ENCODE assay signal across 8 cellular contexts in genomic region chrX:120749141-120749846, GRCh38.
A peak's percentile ranks its signal among the peaks of the same experiment; 100 is the strongest.
DNase-seq lines count a peak whose midpoint lies in the region; ATAC-seq lines count a peak whose summit lies in the region.

No MANE protein-coding gene starts in this region.

- no peaks in the 10 kb centered on the region for H3K36me3 ChIP-seq in BLaER1

- peak overlapping the region; percentile 62 for H3K4me2 ChIP-seq in BLaER1

- peak overlapping the region; percentile 12; the same call in 1 of the 2 replicates for H3K9ac ChIP-seq in BLaER1

- peaks cover 85% of the 10 kb centered on the region for H3K4me1 ChIP-seq in BLaER1

- H3K9me3 ChIP-seq in BLaER1 = peaks cover 10% of the 10 kb centered on the region

- H3K27me3 ChIP-seq in BLaER1 = no peaks in the 10 kb centered on the region

- DNase-seq in SHP77 (lab: John Stamatoyannopoulos, UW) (peak; percentile 81 to 90), DMS 273 (lab: John Stamatoyannopoulos, UW; ENCODE audit: unreplicated experiment) (no peak), HuH-7.5 (ENCODE audit: low spot score) (no peak), CD1c-positive myeloid dendritic cell (ENCODE audit: extremely low spot score) (no peak)
- DNase-seq in activated CD4-positive, alpha-beta T cell treated with anti-CD3 and anti-CD28 coated beads for 4 hours = no peak

- no peak overlapping the region for H3K4me3 ChIP-seq in BLaER1

- no peaks in the 10 kb centered on the region for H4K20me1 ChIP-seq in BLaER1

- ATAC-seq in GM19397 (IDR thresholded peaks at IDR 0.05; ENCODE audit: unreplicated experiment) = peak; percentile 84
- peak; percentile 72 for ATAC-seq in HG03378 (IDR thresholded peaks at IDR 0.05; ENCODE audit: unreplicated experiment)

- H3K27ac ChIP-seq in BLaER1 = peak overlapping the region; percentile 69

Comparison
In these comparisons a context has a peak if more than half of its experiments do, and no peak if none do; other contexts are left out.
1. DNase-seq: peak in SHP77 (2 of 2); none in DMS 273 (single experiment), HuH-7.5 (single experiment), activated CD4-positive, alpha-beta T cell treated with anti-CD3 and anti-CD28 coated beads for 4 hours (0 of 2) and CD1c-positive myeloid dendritic cell (single experiment).